ENCODE assay signal across 16 cellular contexts in genomic region chr15:26051771-26052685, GRCh38.
DNase-seq lines count a peak whose midpoint lies in the region; FAIRE-seq and TF ChIP-seq lines count a peak whose summit lies in the region.
"Had no signal": no experiment of that assay in that cellular context is flagged by ENCODE, and none has a peak within 500 bp of the region (broad histone marks: within the 10 kb centered on the region; RNA-seq: fewer than 3 reads in every experiment).

No MANE protein-coding gene starts in this region.

- H3F3A ChIP-seq in neural progenitor cell (ENCODE audit: low read depth), result no peaks in the 10 kb centered on the region

- peaks cover 11% of the 10 kb centered on the region for H3K27me3 Mint-ChIP-seq in neural progenitor cell (ENCODE audit: insufficient read depth, low read depth)
- H3K27me3 Mint-ChIP-seq: activated CD4-positive, alpha-beta memory T cell treated with anti-CD3 and anti-CD28 coated beads, Interleukin-2, amount 10 ng/mL, durations not matched to agents 7 days and 5 days had no signal

- H3K4me2 ChIP-seq in H1 (ENCODE audit: insufficient read depth in 1 of 2, low read depth in 2 of 2, low read length in 2 of 2), result no peak overlapping the region
- no peak overlapping the region for H3K4me2 ChIP-seq in neural progenitor cell

- H2BK5ac ChIP-seq in H1 (ENCODE audit: low read depth, low read length), result no peak overlapping the region

- DNase-seq in AG08396 (ENCODE audit: low spot score), result peak; percentile 57
- DNase-seq in H1 (ENCODE audit: low read depth in 1 of 2, low spot score in 2 of 2), result no peak
- DNase-seq in neural progenitor cell (ENCODE audit: low spot score), result no peak
- DNase-seq in GM13977 (ENCODE audit: low spot score), result no peak
- DNase-seq in activated T-cell treated with anti-CD3 and anti-CD28 coated beads, Interleukin-2, amount 50 U/mL, for 48 hours, result no peak
- no peak for DNase-seq in NCI-H128 (lab: John Stamatoyannopoulos, UW; ENCODE audit: unreplicated experiment)
- DNase-seq in NCI-H510A (lab: John Stamatoyannopoulos, UW), result no peak
- DNase-seq: activated CD4-positive, alpha-beta memory T cell treated with anti-CD3 and anti-CD28 coated beads, Interleukin-2, amount 10 ng/mL, durations not matched to agents 7 days and 5 days; activated effector memory CD4-positive, alpha-beta T cell treated with anti-CD3 and anti-CD28 coated beads, Interleukin-2, amount 50 U/mL, for 16 hours; NCI-H1930; NK-92 treated with Interleukin-12 subunit alpha and Interleukin-12 subunit beta, amount 100 ng/mL, for 24 hours had no signal

- H3K36me3 Mint-ChIP-seq in neural progenitor cell, result no peaks in the 10 kb centered on the region

- no peak overlapping the region for H3K23ac ChIP-seq in H1 (ENCODE audit: insufficient read length)

- in situ Hi-C loops in GM13977 (cut with MboI; ENCODE audit: low pct_unique_long_range_greater_than_20kb, low sequenced_read_pairs, unreplicated experiment), result no loop called here

- no peaks in the 10 kb centered on the region for H3K27me3 ChIP-seq in H1 (replicated peaks in 1 of 4; ENCODE audit: control insufficient read depth in 3 of 4, extremely low read depth in 1 of 4, insufficient read depth in 3 of 4, low read length in 3 of 4)
- no peaks in the 10 kb centered on the region for H3K27me3 ChIP-seq in neural progenitor cell
- H3K27me3 ChIP-seq: SJSA1, suprapubic skin had no signal

- H3K27ac Mint-ChIP-seq in neural progenitor cell, result no peak overlapping the region
- H3K27ac Mint-ChIP-seq: activated CD4-positive, alpha-beta memory T cell treated with anti-CD3 and anti-CD28 coated beads, Interleukin-2, amount 10 ng/mL, durations not matched to agents 7 days and 5 days had no signal

- H3K14ac ChIP-seq in H1 (ENCODE audit: insufficient read length), result no peak overlapping the region

- CTCF ChIA-PET in HEK293 (lab: Yijun Ruan, JAX) (interaction anchor here (1.0 kb wide), 1 partner anchor 118 kb away, joined by 3 read pairs; no protein-coding TSS in a partner anchor), H1 (lab: Charles Lee; ENCODE audit: partially characterized antibody) (interaction anchor here (0.6 to 1.9 kb wide), 5 partner anchors 10 to 105 kb away, joined by 3 to 8 read pairs (median 3); no protein-coding TSS in a partner anchor)

- no peak overlapping the region for H3K56ac ChIP-seq in H1 (replicated peaks; ENCODE audit: insufficient read length, low read depth, low read length)

- no peak overlapping the region for H3K4me3 Mint-ChIP-seq in neural progenitor cell
- H3K4me3 Mint-ChIP-seq: activated CD4-positive, alpha-beta memory T cell treated with anti-CD3 and anti-CD28 coated beads, Interleukin-2, amount 10 ng/mL, durations not matched to agents 7 days and 5 days had no signal

- no peak overlapping the region for H2BK120ac ChIP-seq in H1 (replicated peaks; ENCODE audit: low read depth, low read length)

- no peaks in the 10 kb centered on the region for H3K79me2 ChIP-seq in H1 (ENCODE audit: control insufficient read depth in 1 of 2, insufficient read depth in 2 of 2, low read length in 2 of 2)
- no peaks in the 10 kb centered on the region for H3K79me2 ChIP-seq in neural progenitor cell (ENCODE audit: low read depth)

- no peak overlapping the region for H2BK20ac ChIP-seq in H1 (ENCODE audit: low read length)

- POLR2A ChIA-PET in HEK293 (lab: Yijun Ruan, JAX) (no interaction called here), H1 (lab: Charles Lee; ENCODE audit: partially characterized antibody) (interaction anchor here (0.8 kb wide), 1 partner anchor 30 kb away, joined by 3 read pairs; no protein-coding TSS in a partner anchor)

- H3K9me3 ChIP-seq in HEK293 (ENCODE audit: control insufficient read depth, insufficient read depth, low read depth, low read length) (no peaks in the 10 kb centered on the region), H1 (ENCODE audit: insufficient read depth in 2 of 2, low read depth in 1 of 2, low read length in 1 of 2) (peaks cover 0 to 2% of the 10 kb centered on the region in 2 experiments; a peak in 1 of 4 replicates), neural progenitor cell (ENCODE audit: low read depth) (no peaks in the 10 kb centered on the region)
- H3K9me3 ChIP-seq: suprapubic skin had no signal

- no peak for TF ChIP-seq POLR2A in H1 (IDR thresholded peaks at IDR 0.05; ENCODE audit: control extremely low read depth in 1 of 2, low read depth in 2 of 2, low read length in 2 of 2)

- no peak overlapping the region for H4K8ac ChIP-seq in H1 (ENCODE audit: extremely low read depth, insufficient read depth, low read length)

- TF ChIP-seq EP300 in H1 (IDR thresholded peaks at IDR 0.05; ENCODE audit: borderline replicate concordance in 1 of 2, low read depth in 2 of 2, low read length in 2 of 2), result no peak

- no peak overlapping the region for H4K91ac ChIP-seq in H1 (replicated peaks; ENCODE audit: insufficient read length, low read length)

- H3K4me1 ChIP-seq in HEK293 (ENCODE audit: control insufficient read depth, insufficient read depth, low read length) (peaks cover 13% of the 10 kb centered on the region; the same call in 1 of the 2 replicates), H1 (replicated peaks in 1 of 4; ENCODE audit: control insufficient read depth in 3 of 4, insufficient read depth in 4 of 4, low read length in 3 of 4) (0 out of 7 replicates have a peak, but pooled peaks cover 0 to 3% (median 0%) of the 10 kb centered on the region in 4 experiments), neural progenitor cell (peaks cover 16% of the 10 kb centered on the region)
- H3K4me1 ChIP-seq: SJSA1, suprapubic skin had no signal

- no peak for FAIRE-seq in H1 (lab: Jason Lieb, UNC)
- FAIRE-seq: bronchial epithelial cell, GM18507 had no signal

- H2AFZ ChIP-seq in H1 (ENCODE audit: low read length) (peak overlapping the region; percentile 85), neural progenitor cell (replicated peaks) (peak overlapping the region; percentile 29)

- H2AK5ac ChIP-seq in H1 (ENCODE audit: low read depth, low read length), result no peak overlapping the region

- H3K27ac ChIP-seq in HEK293 (ENCODE audit: extremely low read depth, low read depth, low read length) (peak overlapping the region; percentile 62), H1 (ENCODE audit: low read depth, low read length) (no peak overlapping the region), neural progenitor cell (no peak overlapping the region)
- H3K27ac ChIP-seq: SJSA1, suprapubic skin had no signal

- no peaks in the 10 kb centered on the region for H3K9me3 Mint-ChIP-seq in neural progenitor cell
- H3K9me3 Mint-ChIP-seq: activated CD4-positive, alpha-beta memory T cell treated with anti-CD3 and anti-CD28 coated beads, Interleukin-2, amount 10 ng/mL, durations not matched to agents 7 days and 5 days had no signal

- H3K4ac ChIP-seq in H1 (replicated peaks; ENCODE audit: insufficient read length, low read depth, low read length), result no peak overlapping the region

- H3K4me3 ChIP-seq in HEK293 (ENCODE audit: low read depth, low read length) (no peak overlapping the region), H1 (ENCODE audit: extremely low read depth in 1 of 4, insufficient read depth in 2 of 4, low read depth in 3 of 4, low read length in 4 of 4) (no peak overlapping the region), neural progenitor cell (no peak overlapping the region)
- H3K4me3 ChIP-seq: SJSA1, suprapubic skin had no signal

- H3K36me3 ChIP-seq in HEK293 (ENCODE audit: control insufficient read depth in 2 of 2, insufficient read depth in 1 of 2, low read length in 2 of 2) (no peaks in the 10 kb centered on the region), H1 (ENCODE audit: control insufficient read depth in 2 of 4, insufficient read depth in 4 of 4, low read length in 3 of 4) (no peaks in the 10 kb centered on the region), neural progenitor cell (no peaks in the 10 kb centered on the region)
- H3K36me3 ChIP-seq: SJSA1, suprapubic skin had no signal

- no peaks in the 10 kb centered on the region for H3K23me2 ChIP-seq in H1 (ENCODE audit: low read depth, low read length)

- TF ChIP-seq CTCF in HEK293 (tag by site-specific recombination; IDR thresholded peaks at IDR 0.05), result no peak
- TF ChIP-seq CTCF in H1 (IDR thresholded peaks at IDR 0.05; ENCODE audit: control extremely low read depth in 1 of 3, insufficient read depth in 1 of 3, low read depth in 1 of 3, low read length in 3 of 3), result no peak
- no peak for TF ChIP-seq CTCF in neural progenitor cell (IDR thresholded peaks at IDR 0.05)
- no peak for TF ChIP-seq CTCF in GM13977 (IDR thresholded peaks at IDR 0.05; ENCODE audit: extremely low read depth, insufficient read depth, missing control alignments)

- no peaks in the 10 kb centered on the region for H3K79me1 ChIP-seq in H1 (ENCODE audit: low read depth, low read length)

- H3K9ac ChIP-seq in H1 (replicated peaks in 1 of 4; ENCODE audit: extremely low read depth in 1 of 4, low read depth in 3 of 4, low read length in 3 of 4), result no peak overlapping the region
- H3K9ac ChIP-seq in neural progenitor cell, result no peak overlapping the region

- no peak for TF ChIP-seq RAD21 in H1 (IDR thresholded peaks at IDR 0.05 in 1 of 2, conservative IDR thresholded peaks at IDR 0.05 in 1 of 2; ENCODE audit: low read depth in 2 of 2, low read length in 2 of 2)

- H4K5ac ChIP-seq in H1 (ENCODE audit: insufficient read length, low read depth, low read length), result no peak overlapping the region

- H2BK15ac ChIP-seq in H1 (ENCODE audit: low read length), result no peak overlapping the region

- no peaks in the 10 kb centered on the region for H4K20me1 ChIP-seq in H1 (replicated peaks in 1 of 2; ENCODE audit: control insufficient read depth in 1 of 2, insufficient read depth in 2 of 2, low read length in 2 of 2)
- no peaks in the 10 kb centered on the region for H4K20me1 ChIP-seq in neural progenitor cell (ENCODE audit: low read depth)

- 84% methylated on average over 14 of the region's 14 CpGs; no CpG with 5 or more reads in 1 of the 2 experiments for WGBS in H1 (ENCODE audit: extremely low coverage in 1 of 2, insufficient coverage in 1 of 2, insufficient read length in 1 of 2, insufficient replicate concordance in 2 of 2, low coverage in 1 of 2, low lambda C conversion rate in 2 of 2, missing lambda C conversion rate in 1 of 2), 2 experiments

- H3K18ac ChIP-seq in H1 (ENCODE audit: extremely low read depth, low read length), result no peak overlapping the region

- peaks cover 26% of the 10 kb centered on the region for H3K4me1 Mint-ChIP-seq in neural progenitor cell
- H3K4me1 Mint-ChIP-seq: activated CD4-positive, alpha-beta memory T cell treated with anti-CD3 and anti-CD28 coated beads, Interleukin-2, amount 10 ng/mL, durations not matched to agents 7 days and 5 days had no signal

- H2BK12ac ChIP-seq in H1 (ENCODE audit: low read depth, low read length), result no peak overlapping the region

TF ChIP-seq in HEK293, 187 proteins besides CTCF, POLR2A, EP300 and RAD21 (continues in another document):
- TF ChIP-seq OVOL3 (tag by site-specific recombination; IDR thresholded peaks at IDR 0.05) (no peak), ZNF701 (tag by site-specific recombination; IDR thresholded peaks at IDR 0.05) (no peak), TRIM28 (IDR thresholded peaks at IDR 0.05; ENCODE audit: borderline replicate concordance, low read length) (peak; percentile 89)

TF ChIP-seq in H1, 55 proteins besides CTCF, POLR2A, EP300 and RAD21 (continues in another document):
- TF ChIP-seq PHF8 (conservative IDR thresholded peaks at IDR 0.05; ENCODE audit: low read depth, low read length) (no peak), BACH1 (IDR thresholded peaks at IDR 0.05; ENCODE audit: low read length) (no peak), MAFK (IDR thresholded peaks at IDR 0.05; ENCODE audit: low read depth, low read length) (no peak)
